In genomic region chr1:99669376-99669775, GRCh38 we compare ENCODE assay signal across 24 cellular contexts. TPM values are rescaled to one million over a fixed set of nuclear protein-coding genes. Genes with fewer than 3 reads are reported as not detected.
"Had no signal": no experiment of that assay in that cellular context is flagged by ENCODE, and none has a peak within 500 bp of the region (broad histone marks: within the 10 kb centered on the region; RNA-seq: fewer than 3 reads in every experiment).

No MANE protein-coding gene starts in this region.

- H3K27me3 ChIP-seq: gastroesophageal sphincter, transverse colon had no signal

- H3K36me3 ChIP-seq: transverse colon had no signal

- ATAC-seq: activated naive CD4-positive, alpha-beta T cell treated with anti-CD3 and anti-CD28 coated beads, Interleukin-2, amount 50 U/mL, for 72 hours; activated T-cell treated with anti-CD3 and anti-CD28 coated beads, Interleukin-2, amount 50 U/mL, for 72 hours; gastroesophageal sphincter; lower lobe of right lung; natural killer cell had no signal

- DNase-seq: activated CD4-positive, alpha-beta T cell treated with anti-CD3 and anti-CD28 coated beads for 4 hours; activated CD4-positive, alpha-beta T cell treated with anti-CD3 and anti-CD28 coated beads, Interleukin-2, amount 50 U/mL, for 4 hours; activated naive CD4-positive, alpha-beta T cell; activated T-cell treated with anti-CD3 and anti-CD28 coated beads for 4 hours; activated T-cell treated with anti-CD3 and anti-CD28 coated beads, Interleukin-2, amount 50 U/mL, for 72 hours; dorsolateral prefrontal cortex; effector memory CD4-positive, alpha-beta T cell; hypothalamus; immature natural killer cell; kidney; lower lobe of right lung; mesenchymal stem cell; natural killer cell; retina; stimulated activated CD4-positive, alpha-beta T cell treated with anti-CD3 and anti-CD28 coated beads, Interleukin-15, amount 100 ng/mL, for 24 hours; stimulated activated CD4-positive, alpha-beta T cell treated with anti-CD3 and anti-CD28 coated beads, Interleukin-2, amount 100 ng/mL, for 24 hours; stimulated activated naive CD4-positive, alpha-beta T cell; transverse colon had no signal

- H3K4me3 ChIP-seq: coronary artery, dorsolateral prefrontal cortex, gastroesophageal sphincter, lower lobe of right lung, transverse colon had no signal

- H3K4me1 ChIP-seq: transverse colon had no signal

- FAIRE-seq: kidney had no signal

- H3K27ac ChIP-seq: coronary artery, dorsolateral prefrontal cortex, gastroesophageal sphincter, lower lobe of right lung, transverse colon, VCaP had no signal

- H3K9me3 ChIP-seq: gastroesophageal sphincter, lower lobe of right lung, transverse colon had no signal

RNA-seq across cellular contexts. Expression of gene PALMD, which starts 23.5 kb away (rescaled TPM):
- total RNA-seq: activated naive CD4-positive, alpha-beta T cell treated with anti-CD3 and anti-CD28 coated beads, Interleukin-2, amount 50 U/mL, for 72 hours; activated T-cell treated with anti-CD3 and anti-CD28 coated beads, Interleukin-2, amount 50 U/mL, for 72 hours; mononuclear cell; natural killer cell; T-helper 1 cell treated with Interleukin-12 subunit alpha and Interleukin-12 subunit beta and Interleukin-4 antibody, amounts not matched to agents 30 ng/mL and 1 ng/mL, for 36 hours had no signal
